In the genomic region with DNA sequence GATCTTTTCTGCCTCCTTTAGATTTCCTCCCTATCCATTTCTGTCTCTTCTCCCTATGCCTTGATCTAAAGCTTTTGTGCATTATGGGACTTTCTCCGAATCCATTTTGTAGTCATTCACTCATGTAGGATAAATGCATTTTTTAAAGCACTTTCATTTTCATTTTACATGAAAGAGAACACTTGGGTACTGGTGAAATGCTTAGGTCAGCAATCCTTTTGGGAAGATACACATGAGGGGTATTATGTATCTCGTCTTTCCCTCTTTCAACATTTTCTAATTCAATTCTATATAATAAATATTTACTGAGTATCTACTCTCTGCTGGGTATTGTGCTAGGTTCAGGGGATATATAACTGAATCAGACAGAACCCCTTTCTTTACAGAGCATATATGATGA, we compare ENCODE assay signal across 35 cellular contexts.
"Had no signal": no experiment of that assay in that cellular context is flagged by ENCODE, and none has a peak within 500 bp of the region (broad histone marks: within the 10 kb centered on the region; RNA-seq: fewer than 3 reads in every experiment).

No MANE protein-coding gene starts in this region.

- ATAC-seq: activated CD8-positive, alpha-beta memory T cell treated with anti-CD3 and anti-CD28 coated beads, Interleukin-2, amount 10 ng/mL, durations not matched to agents 7 days and 5 days; activated naive CD8-positive, alpha-beta T cell treated with anti-CD3 and anti-CD28 coated beads, Interleukin-2, amount 50 U/mL, for 24 hours; PC-3; Right ventricle myocardium inferior; SK-N-SH treated with all-trans-retinoic acid at 6 μM for 48 hours; T-cell had no signal

- H3K27me3 ChIP-seq: brain microvascular endothelial cell, MG63, Peyer's patch had no signal

- H3K9me3 Mint-ChIP-seq: activated CD4-positive, alpha-beta memory T cell treated with anti-CD3 and anti-CD28 coated beads, Interleukin-2, amount 10 ng/mL, durations not matched to agents 7 days and 5 days; activated naive CD4-positive, alpha-beta T cell treated with anti-CD3 and anti-CD28 coated beads, Interleukin-2, amount 10 ng/mL, durations not matched to agents 7 days and 5 days had no signal

- H3K27me3 Mint-ChIP-seq: activated CD4-positive, alpha-beta memory T cell treated with anti-CD3 and anti-CD28 coated beads, Interleukin-2, amount 10 ng/mL, durations not matched to agents 7 days and 5 days; activated CD8-positive, alpha-beta memory T cell treated with anti-CD3 and anti-CD28 coated beads, Interleukin-2, amount 10 ng/mL, durations not matched to agents 7 days and 5 days; activated naive CD4-positive, alpha-beta T cell treated with anti-CD3 and anti-CD28 coated beads, Interleukin-2, amount 10 ng/mL, durations not matched to agents 7 days and 5 days had no signal

- H3K36me3 Mint-ChIP-seq: activated CD8-positive, alpha-beta memory T cell treated with anti-CD3 and anti-CD28 coated beads, Interleukin-2, amount 10 ng/mL, durations not matched to agents 7 days and 5 days; activated naive CD4-positive, alpha-beta T cell treated with anti-CD3 and anti-CD28 coated beads, Interleukin-2, amount 10 ng/mL, durations not matched to agents 7 days and 5 days; activated naive CD8-positive, alpha-beta T cell; T-cell had no signal

- H3K4me1 ChIP-seq: Peyer's patch had no signal

- FAIRE-seq: colon had no signal

- H3K9me3 ChIP-seq: MG63, Peyer's patch had no signal

- H3K27ac Mint-ChIP-seq: activated CD4-positive, alpha-beta memory T cell treated with anti-CD3 and anti-CD28 coated beads, Interleukin-2, amount 10 ng/mL, durations not matched to agents 7 days and 5 days; activated CD8-positive, alpha-beta memory T cell treated with anti-CD3 and anti-CD28 coated beads, Interleukin-2, amount 10 ng/mL, durations not matched to agents 7 days and 5 days; activated naive CD4-positive, alpha-beta T cell treated with anti-CD3 and anti-CD28 coated beads, Interleukin-2, amount 10 ng/mL, durations not matched to agents 7 days and 5 days; activated naive CD8-positive, alpha-beta T cell; activated naive CD8-positive, alpha-beta T cell treated with anti-CD3 and anti-CD28 coated beads, Interleukin-2, amount 50 U/mL, for 24 hours; T-cell had no signal

- H3K4me3 ChIP-seq: MG63, Peyer's patch had no signal

- H3K36me3 ChIP-seq: brain microvascular endothelial cell, MG63, Peyer's patch, WERI-Rb-1 had no signal

- H3K4me3 Mint-ChIP-seq: activated CD4-positive, alpha-beta memory T cell treated with anti-CD3 and anti-CD28 coated beads, Interleukin-2, amount 10 ng/mL, durations not matched to agents 7 days and 5 days; activated CD8-positive, alpha-beta memory T cell treated with anti-CD3 and anti-CD28 coated beads, Interleukin-2, amount 10 ng/mL, durations not matched to agents 7 days and 5 days; activated naive CD4-positive, alpha-beta T cell treated with anti-CD3 and anti-CD28 coated beads, Interleukin-2, amount 10 ng/mL, durations not matched to agents 7 days and 5 days; activated naive CD8-positive, alpha-beta T cell; activated naive CD8-positive, alpha-beta T cell treated with anti-CD3 and anti-CD28 coated beads, Interleukin-2, amount 50 U/mL, for 24 hours; T-cell had no signal

- H3K27ac ChIP-seq: brain microvascular endothelial cell, Peyer's patch, RWPE1, WERI-Rb-1 had no signal

- H3K4me1 Mint-ChIP-seq: activated CD4-positive, alpha-beta memory T cell treated with anti-CD3 and anti-CD28 coated beads, Interleukin-2, amount 10 ng/mL, durations not matched to agents 7 days and 5 days; activated CD8-positive, alpha-beta memory T cell treated with anti-CD3 and anti-CD28 coated beads, Interleukin-2, amount 10 ng/mL, durations not matched to agents 7 days and 5 days; activated naive CD4-positive, alpha-beta T cell treated with anti-CD3 and anti-CD28 coated beads, Interleukin-2, amount 10 ng/mL, durations not matched to agents 7 days and 5 days; activated naive CD8-positive, alpha-beta T cell treated with anti-CD3 and anti-CD28 coated beads, Interleukin-2, amount 50 U/mL, for 24 hours; T-cell had no signal

- DNase-seq: activated CD4-positive, alpha-beta memory T cell treated with anti-CD3 and anti-CD28 coated beads, Interleukin-2, amount 10 ng/mL, durations not matched to agents 7 days and 5 days; activated CD4-positive, alpha-beta T cell treated with anti-CD3 and anti-CD28 coated beads for 1 hour; activated CD4-positive, alpha-beta T cell treated with anti-CD3 and anti-CD28 coated beads for 48 hours; activated CD4-positive, CD25-positive, alpha-beta regulatory T cell; activated CD8-positive, alpha-beta memory T cell treated with anti-CD3 and anti-CD28 coated beads for 24 hours; activated CD8-positive, alpha-beta memory T cell treated with anti-CD3 and anti-CD28 coated beads, Interleukin-2, amount 10 ng/mL, durations not matched to agents 7 days and 5 days; activated CD8-positive, alpha-beta memory T cell treated with anti-CD3 and anti-CD28 coated beads, Interleukin-2, amount 50 U/mL, for 48 hours; activated effector memory CD4-positive, alpha-beta T cell treated with Interleukin-2 at 50 U/mL for 16 hours; activated naive CD4-positive, alpha-beta T cell treated with anti-CD3 and anti-CD28 coated beads, Interleukin-2, amount 10 ng/mL, durations not matched to agents 7 days and 5 days; activated naive CD8-positive, alpha-beta T cell treated with anti-CD3 and anti-CD28 coated beads, Interleukin-2, amount 50 U/mL, for 24 hours; activated T-cell treated with anti-CD3 and anti-CD28 coated beads, Interleukin-2, amount 50 U/mL, for 48 hours; aorta; brain microvascular endothelial cell; central memory CD4-positive, alpha-beta T cell; Karpas-422; MG63; MV-4-11; NCI-H1092; NCI-H1436 treated with DMSO at 0.1 percent for 48 hours; NCI-H1694 treated with DMSO at 0.1 percent for 48 hours; NCI-H2029; NCI-H345; NCI-H524 treated with DMSO at 0.1 percent for 48 hours; PC-3; Peyer's patch; SIG-M5; T-cell; T-helper 2 cell; T-helper 9 cell; WERI-Rb-1 had no signal
